ENCODE assay signal across 30 cellular contexts in genomic region chr5:57478826-57479225, GRCh38. TPM values are rescaled to one million over a fixed set of nuclear protein-coding genes. Genes with fewer than 3 reads are reported as not detected.
"Had no signal": no experiment of that assay in that cellular context is flagged by ENCODE, and none has a peak within 500 bp of the region (broad histone marks: within the 10 kb centered on the region; RNA-seq: fewer than 3 reads in every experiment).

No MANE protein-coding gene starts in this region.

- DNase-seq: activated B cell treated with CpG ODN at 0.5 μM for 24 hours; activated CD4-positive, alpha-beta T cell treated with anti-CD3 and anti-CD28 coated beads for 48 hours; activated CD4-positive, alpha-beta T cell treated with anti-CD3 and anti-CD28 coated beads, Interleukin-2, amount 50 U/mL, for 1 hour; activated CD4-positive, alpha-beta T cell treated with anti-CD3 and anti-CD28 coated beads, Interleukin-2, amount 50 U/mL, for 48 hours; activated CD8-positive, alpha-beta memory T cell treated with anti-CD3 and anti-CD28 coated beads for 24 hours; activated CD8-positive, alpha-beta T cell treated with anti-CD3 and anti-CD28 coated beads for 36 hours; activated effector memory CD4-positive, alpha-beta T cell treated with Interleukin-2 at 50 U/mL for 16 hours; activated gamma-delta T cell treated with Interleukin-2 at 50 U/mL for 16 hours; activated naive CD4-positive, alpha-beta T cell treated with anti-CD3 and anti-CD28 coated beads, Interleukin-2, amount 50 U/mL, for 16 hours; activated naive CD4-positive, alpha-beta T cell treated with Interleukin-2 at 50 U/mL for 16 hours; activated T-cell treated with anti-CD3 and anti-CD28 coated beads, Interleukin-2, amount 50 U/mL, for 4 hours; amygdala; aorta; body of pancreas; cortex of kidney; dermis blood vessel endothelial cell; effector CD4-positive, alpha-beta T cell; effector memory CD8-positive, alpha-beta T cell; erythroblast; esophagus squamous epithelium; foreskin melanocyte; head of caudate nucleus; T-helper 1 cell; T-helper 17 cell; T1000; WERI-Rb-1 had no signal

- H3K36me3 ChIP-seq: esophagus squamous epithelium, gastroesophageal sphincter, WERI-Rb-1 had no signal

- ATAC-seq: activated CD4-positive, CD25-positive, alpha-beta regulatory T cell treated with anti-CD3 and anti-CD28 coated beads, Interleukin-2, amount 50 U/mL, for 24 hours; activated CD8-positive, alpha-beta T cell treated with anti-CD3 and anti-CD28 coated beads for 36 hours; activated T-cell treated with anti-CD3 and anti-CD28 coated beads, Interleukin-2, amount 50 U/mL, for 4 hours; activated T-helper 17 cell treated with anti-CD3 and anti-CD28 coated beads, Interleukin-2, amount 50 U/mL, for 72 hours; body of pancreas; effector memory CD8-positive, alpha-beta T cell; gastroesophageal sphincter; T-helper 17 cell had no signal

- H3K27me3 ChIP-seq: body of pancreas, esophagus squamous epithelium, gastroesophageal sphincter had no signal

- H3K4me1 ChIP-seq: body of pancreas, esophagus squamous epithelium, gastroesophageal sphincter had no signal

- H3K9me3 ChIP-seq: body of pancreas, esophagus squamous epithelium, gastroesophageal sphincter had no signal

- H3K4me3 ChIP-seq: body of pancreas, esophagus squamous epithelium, gastroesophageal sphincter had no signal

- H3K27ac ChIP-seq: body of pancreas, esophagus squamous epithelium, gastroesophageal sphincter, WERI-Rb-1 had no signal

RNA-seq across cellular contexts. Expression of gene ACTBL2, which starts 3.8 kb away (rescaled TPM):
- total RNA-seq: activated B cell treated with CpG ODN at 0.5 μM for 24 hours; activated CD8-positive, alpha-beta T cell treated with anti-CD3 and anti-CD28 coated beads for 36 hours; activated T-cell treated with anti-CD3 and anti-CD28 coated beads, Interleukin-2, amount 50 U/mL, for 4 hours; activated T-helper 17 cell treated with anti-CD3 and anti-CD28 coated beads, Interleukin-2, amount 50 U/mL, for 72 hours; aorta; body of pancreas; esophagus squamous epithelium; fibroblast of lung; T-helper 17 cell had no signal
- polyA plus RNA-seq: aorta had no signal
